8 cellular contexts compared by ENCODE assay signal in genomic region chr17:76145231-76146052, GRCh38. TPM values are rescaled to one million over a fixed set of nuclear protein-coding genes. Genes with fewer than 3 reads are reported as not detected.
A peak's percentile ranks its signal among the peaks of the same experiment; 100 is the strongest.
DNase-seq lines count a peak whose midpoint lies in the region; ATAC-seq and TF ChIP-seq lines count a peak whose summit lies in the region.

No MANE protein-coding gene starts in this region.

- peak overlapping the region; percentile 98 for H3K27ac Mint-ChIP-seq in CD8-positive, alpha-beta T cell
- peak overlapping the region; percentile 96 to 100 (median 98) for H3K27ac Mint-ChIP-seq in naive thymus-derived CD8-positive, alpha-beta T cell

- peaks cover 72% of the 10 kb centered on the region for H3K4me1 Mint-ChIP-seq in CD8-positive, alpha-beta T cell (ENCODE audit: low read depth)
- H3K4me1 Mint-ChIP-seq in naive thymus-derived CD8-positive, alpha-beta T cell, result peaks cover 35 to 82% (median 71%) of the 10 kb centered on the region in 4 donors

- H3K9me3 Mint-ChIP-seq in CD8-positive, alpha-beta T cell, result no peaks in the 10 kb centered on the region
- H3K9me3 Mint-ChIP-seq in naive thymus-derived CD8-positive, alpha-beta T cell, result no peaks in the 10 kb centered on the region

- no peaks in the 10 kb centered on the region for H3K36me3 ChIP-seq in CD8-positive, alpha-beta T cell (ENCODE audit: insufficient read depth, low read length)

- peak overlapping the region; percentile 64 for H3K4me3 Mint-ChIP-seq in CD8-positive, alpha-beta T cell
- peak overlapping the region; percentile 50 to 88 (median 80) for H3K4me3 Mint-ChIP-seq in naive thymus-derived CD8-positive, alpha-beta T cell

- CTCF ChIA-PET in CD8-positive, alpha-beta T cell (lab: Charles Lee), result interaction anchor here (1.0 to 7.3 kb wide), 11 partner anchors 11 to 134 kb away, joined by 3 to 59 read pairs (median 5); no protein-coding TSS in a partner anchor

- no peaks in the 10 kb centered on the region for H3K27me3 Mint-ChIP-seq in CD8-positive, alpha-beta T cell (ENCODE audit: low read depth)
- H3K27me3 Mint-ChIP-seq in naive thymus-derived CD8-positive, alpha-beta T cell, result peaks cover 0 to 1% (median 0%) of the 10 kb centered on the region in 5 donors

- intact Hi-C loops in CD8-positive, alpha-beta T cell (cut with DNase I, micrococcal nuclease), result no loop called here

- peak; percentile 56 for ATAC-seq in CD8-positive, alpha-beta T cell
- peak; percentile 41 to 56 for ATAC-seq in naive thymus-derived CD8-positive, alpha-beta T cell

- H3K36me3 Mint-ChIP-seq in CD8-positive, alpha-beta T cell, result peaks cover 26% of the 10 kb centered on the region
- H3K36me3 Mint-ChIP-seq in naive thymus-derived CD8-positive, alpha-beta T cell, result peaks cover 5 to 15% (median 14%) of the 10 kb centered on the region in 3 donors

- POLR2A ChIA-PET in CD8-positive, alpha-beta T cell (lab: Charles Lee), result interaction anchor here (0.8 to 7.0 kb wide), 19 partner anchors 10 to 240 kb away, joined by 3 to 57 read pairs (median 6); partner anchors contain the start of gene UBALD2
- POLR2A ChIA-PET in naive thymus-derived CD8-positive, alpha-beta T cell (lab: Charles Lee), result interaction anchor here (0.6 to 7.8 kb wide), 20 partner anchors 10 to 134 kb away, joined by 3 to 168 read pairs (median 4); partner anchors contain the start of gene UBALD2

- peak overlapping the region; percentile 49 for H3K4me3 ChIP-seq in CD8-positive, alpha-beta T cell (ENCODE audit: low read depth, low read length)

- DNase-seq in CD8-positive, alpha-beta T cell, result peak in 5 of 7 experiments; percentile 43 to 79 (median 63)
- DNase-seq in NCI-H2081 treated with DMSO at 0.1 percent for 48 hours (lab: John Stamatoyannopoulos, UW) (peak; percentile 34), SW 1271 (lab: John Stamatoyannopoulos, UW) (no peak), RPMI8226 (no peak), GOT3 (lab: John Stamatoyannopoulos, UW) (no peak), iPS-NIHi7 (ENCODE audit: extremely low spot score) (no peak)
- peak; percentile 65 for DNase-seq in activated T-cell treated with anti-CD3 and anti-CD28 coated beads, Interleukin-2, amount 50 U/mL, for 1 hour
- peak in 9 of 10 donors; percentile 42 to 77 (median 57) for DNase-seq in naive thymus-derived CD8-positive, alpha-beta T cell

- no peaks in the 10 kb centered on the region for H3K27me3 ChIP-seq in CD8-positive, alpha-beta T cell (ENCODE audit: insufficient read depth, low read length)

- no peaks in the 10 kb centered on the region for H3K9me3 ChIP-seq in CD8-positive, alpha-beta T cell (ENCODE audit: low read length)

- peak overlapping the region; percentile 73 for H3K27ac ChIP-seq in CD8-positive, alpha-beta T cell (ENCODE audit: low read depth, low read length)

- peaks cover 75% of the 10 kb centered on the region for H3K4me1 ChIP-seq in CD8-positive, alpha-beta T cell (ENCODE audit: insufficient read depth, low read length)

- TF ChIP-seq CTCF in CD8-positive, alpha-beta T cell (IDR thresholded peaks at IDR 0.05), result no peak

RNA-seq across cellular contexts. Expression of gene FOXJ1, which starts 4.4 kb away (rescaled TPM):
- total RNA-seq in CD8-positive, alpha-beta T cell, result 1 to 10 TPM; 2.2 to 2.7 TPM
- total RNA-seq in naive thymus-derived CD8-positive, alpha-beta T cell, result 1 to 10 TPM; 3.4 to 3.7 TPM
- polyA plus RNA-seq in naive thymus-derived CD8-positive, alpha-beta T cell, result 1 to 10 TPM in 2 of 3 donors, under 1 TPM in 1; 0.28 to 2.8 (median 1.8) TPM

RNA-seq across cellular contexts. Expression of gene EXOC7, which starts 41.9 kb away (rescaled TPM):
- 100 to 1,000 TPM in 1 of 2 experiments, 10 to 100 TPM in 1; 97.3 to 101 TPM for total RNA-seq in CD8-positive, alpha-beta T cell
- total RNA-seq in naive thymus-derived CD8-positive, alpha-beta T cell, result 100 to 1,000 TPM; 199 to 210 TPM
- 10 to 100 TPM; 46.0 to 62.6 (median 49.0) TPM for polyA plus RNA-seq in naive thymus-derived CD8-positive, alpha-beta T cell

Comparison
In these comparisons a context has a peak if more than half of its experiments do, and no peak if none do; other contexts are left out.
1. DNase-seq: peak in CD8-positive, alpha-beta T cell (5 of 7), NCI-H2081 treated with DMSO at 0.1 percent for 48 hours (single experiment), activated T-cell treated with anti-CD3 and anti-CD28 coated beads, Interleukin-2, amount 50 U/mL, for 1 hour (single experiment) and naive thymus-derived CD8-positive, alpha-beta T cell (9 of 10); none in SW 1271 (0 of 2), RPMI8226 (single experiment), GOT3 (single experiment) and iPS-NIHi7 (single experiment).